Comparison of ENCODE assay signal across 14 cellular contexts in genomic region chr17:2903193-2903974, GRCh38.
DNase-seq lines count a peak whose midpoint lies in the region; ATAC-seq and TF ChIP-seq lines count a peak whose summit lies in the region.
"Had no signal": no experiment of that assay in that cellular context is flagged by ENCODE, and none has a peak within 500 bp of the region (broad histone marks: within the 10 kb centered on the region; RNA-seq: fewer than 3 reads in every experiment).

No MANE protein-coding gene starts in this region.

- peaks cover 15% of the 10 kb centered on the region for H3K4me1 ChIP-seq in mucosa of descending colon (ENCODE audit: low read depth)
- H3K4me1 ChIP-seq: testis had no signal

- H3K9me3 ChIP-seq in mucosa of descending colon: no peaks in the 10 kb centered on the region
- H3K9me3 ChIP-seq: testis had no signal

- TF ChIP-seq CTCF in VCaP (conservative IDR thresholded peaks at IDR 0.05) (no peak), mucosa of descending colon (IDR thresholded peaks at IDR 0.05) (no peak)

- no peak overlapping the region for H3K4me3 ChIP-seq in mucosa of descending colon
- H3K4me3 ChIP-seq: coronary artery, esophagus muscularis mucosa, hepatocyte, testis had no signal

- H3K36me3 ChIP-seq in mucosa of descending colon (ENCODE audit: low read depth): no peaks in the 10 kb centered on the region
- H3K36me3 ChIP-seq: esophagus muscularis mucosa had no signal

- intact Hi-C loops in mucosa of descending colon (cut with DNase I, micrococcal nuclease): no loop called here

- DNase-seq in COLO668 (lab: John Stamatoyannopoulos, UW; ENCODE audit: unreplicated experiment): peak; percentile 37
- peak; percentile 44 for DNase-seq in NCI-H1092 (lab: John Stamatoyannopoulos, UW)
- DNase-seq in mucosa of descending colon: no peak
- no peak for DNase-seq in cortex of kidney (lab: John Stamatoyannopoulos, UW)
- DNase-seq: activated effector memory CD4-positive, alpha-beta T cell treated with Interleukin-2 at 50 U/mL for 16 hours; Kasumi-1; testis had no signal

- ATAC-seq in mucosa of descending colon (peak; percentile 28), GM21723 (IDR thresholded peaks at IDR 0.05; ENCODE audit: unreplicated experiment) (no peak), HG02763 (IDR thresholded peaks at IDR 0.05; ENCODE audit: unreplicated experiment) (no peak), GM19467 (IDR thresholded peaks at IDR 0.05; ENCODE audit: unreplicated experiment) (no peak)

- H3K27ac ChIP-seq in VCaP: peak overlapping the region; percentile 29
- H3K27ac ChIP-seq: coronary artery, esophagus muscularis mucosa, hepatocyte, testis had no signal

Comparison
In these comparisons a context has a peak if more than half of its experiments do, and no peak if none do; other contexts are left out.
1. DNase-seq: peak in COLO668 (single experiment) and NCI-H1092 (single experiment); none in mucosa of descending colon (0 of 3) and cortex of kidney (single experiment).